ENCODE assay signal across 1 cellular context in the genomic region with DNA sequence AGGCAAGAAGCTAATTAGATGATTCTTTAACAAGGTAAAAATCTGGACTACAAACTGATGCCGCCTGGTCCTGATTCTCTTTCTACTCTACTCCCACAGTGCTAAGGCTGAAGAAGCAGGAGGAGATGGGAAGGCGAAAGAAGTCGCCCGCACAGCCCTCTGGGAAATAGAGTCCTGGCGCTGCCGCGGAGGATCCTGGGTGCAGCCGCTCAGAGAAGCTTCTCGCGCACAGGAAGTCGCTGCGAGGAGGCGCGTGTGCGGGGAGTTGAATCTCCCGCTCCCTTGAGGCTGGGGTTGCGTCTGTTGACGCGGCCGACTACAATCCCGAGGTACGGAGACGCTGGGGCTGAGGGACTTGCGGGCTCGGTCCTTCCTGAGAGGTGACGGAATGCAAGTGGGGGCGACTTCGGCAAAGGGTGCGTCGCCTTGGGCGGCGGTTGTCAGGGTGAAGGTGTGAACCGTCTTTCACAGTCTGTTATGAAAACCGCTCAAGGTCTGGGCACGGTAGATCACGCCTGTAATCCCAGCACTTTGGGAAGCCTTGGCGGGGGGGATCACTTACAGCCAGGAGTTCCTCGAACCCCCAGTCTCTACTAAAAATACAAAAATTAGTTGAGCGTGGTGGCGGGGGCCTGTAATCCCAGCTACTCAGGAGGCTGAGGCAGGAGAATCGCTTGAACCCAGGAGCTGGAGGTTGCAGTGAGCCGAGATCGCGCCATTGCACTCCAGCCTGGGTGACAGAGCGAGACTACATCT.
TF ChIP-seq lines count a peak whose summit lies in the region.

A gene (plus strand): TSS at position 212 of the 756 bp plus-strand sequence. CDS start 5,078 bp downstream, outside the sequence.

TF ChIP-seq in GM12878, 131 proteins besides CTCF, POLR2A, EP300 and RAD21 (continued from another document and continues in another):
- TF ChIP-seq, protein P1, sequence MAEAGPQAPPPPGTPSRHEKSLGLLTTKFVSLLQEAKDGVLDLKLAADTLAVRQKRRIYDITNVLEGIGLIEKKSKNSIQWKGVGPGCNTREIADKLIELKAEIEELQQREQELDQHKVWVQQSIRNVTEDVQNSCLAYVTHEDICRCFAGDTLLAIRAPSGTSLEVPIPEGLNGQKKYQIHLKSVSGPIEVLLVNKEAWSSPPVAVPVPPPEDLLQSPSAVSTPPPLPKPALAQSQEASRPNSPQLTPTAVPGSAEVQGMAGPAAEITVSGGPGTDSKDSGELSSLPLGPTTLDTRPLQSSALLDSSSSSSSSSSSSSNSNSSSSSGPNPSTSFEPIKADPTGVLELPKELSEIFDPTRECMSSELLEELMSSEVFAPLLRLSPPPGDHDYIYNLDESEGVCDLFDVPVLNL (IDR thresholded peaks at IDR 0.05; ENCODE audit: low read depth, low read length) = peak; percentile 96
- peak; percentile 41; the same call in 1 of the 2 replicates for TF ChIP-seq DPF2 (IDR thresholded peaks at IDR 0.05)
- TF ChIP-seq MXI1 (IDR thresholded peaks at IDR 0.05; ENCODE audit: low read depth, low read length) = peak; percentile 97
- peak; percentile 86; the same call in 1 of the 2 replicates for TF ChIP-seq RB1 (IDR thresholded peaks at IDR 0.05; ENCODE audit: borderline replicate concordance)
- TF ChIP-seq, protein P2, sequence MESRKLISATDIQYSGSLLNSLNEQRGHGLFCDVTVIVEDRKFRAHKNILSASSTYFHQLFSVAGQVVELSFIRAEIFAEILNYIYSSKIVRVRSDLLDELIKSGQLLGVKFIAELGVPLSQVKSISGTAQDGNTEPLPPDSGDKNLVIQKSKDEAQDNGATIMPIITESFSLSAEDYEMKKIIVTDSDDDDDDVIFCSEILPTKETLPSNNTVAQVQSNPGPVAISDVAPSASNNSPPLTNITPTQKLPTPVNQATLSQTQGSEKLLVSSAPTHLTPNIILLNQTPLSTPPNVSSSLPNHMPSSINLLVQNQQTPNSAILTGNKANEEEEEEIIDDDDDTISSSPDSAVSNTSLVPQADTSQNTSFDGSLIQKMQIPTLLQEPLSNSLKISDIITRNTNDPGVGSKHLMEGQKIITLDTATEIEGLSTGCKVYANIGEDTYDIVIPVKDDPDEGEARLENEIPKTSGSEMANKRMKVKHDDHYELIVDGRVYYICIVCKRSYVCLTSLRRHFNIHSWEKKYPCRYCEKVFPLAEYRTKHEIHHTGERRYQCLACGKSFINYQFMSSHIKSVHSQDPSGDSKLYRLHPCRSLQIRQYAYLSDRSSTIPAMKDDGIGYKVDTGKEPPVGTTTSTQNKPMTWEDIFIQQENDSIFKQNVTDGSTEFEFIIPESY (IDR thresholded peaks at IDR 0.05) = 0 out of 2 replicates have a peak, but pooled peaks have one; percentile 36
- TF ChIP-seq LARP7 (IDR thresholded peaks at IDR 0.05) = peak; percentile 74; the same call in 1 of the 2 replicates
- TF ChIP-seq NR2C1 (IDR thresholded peaks at IDR 0.05) = peak; percentile 32; the same call in 1 of the 2 replicates
- TF ChIP-seq, protein P3, sequence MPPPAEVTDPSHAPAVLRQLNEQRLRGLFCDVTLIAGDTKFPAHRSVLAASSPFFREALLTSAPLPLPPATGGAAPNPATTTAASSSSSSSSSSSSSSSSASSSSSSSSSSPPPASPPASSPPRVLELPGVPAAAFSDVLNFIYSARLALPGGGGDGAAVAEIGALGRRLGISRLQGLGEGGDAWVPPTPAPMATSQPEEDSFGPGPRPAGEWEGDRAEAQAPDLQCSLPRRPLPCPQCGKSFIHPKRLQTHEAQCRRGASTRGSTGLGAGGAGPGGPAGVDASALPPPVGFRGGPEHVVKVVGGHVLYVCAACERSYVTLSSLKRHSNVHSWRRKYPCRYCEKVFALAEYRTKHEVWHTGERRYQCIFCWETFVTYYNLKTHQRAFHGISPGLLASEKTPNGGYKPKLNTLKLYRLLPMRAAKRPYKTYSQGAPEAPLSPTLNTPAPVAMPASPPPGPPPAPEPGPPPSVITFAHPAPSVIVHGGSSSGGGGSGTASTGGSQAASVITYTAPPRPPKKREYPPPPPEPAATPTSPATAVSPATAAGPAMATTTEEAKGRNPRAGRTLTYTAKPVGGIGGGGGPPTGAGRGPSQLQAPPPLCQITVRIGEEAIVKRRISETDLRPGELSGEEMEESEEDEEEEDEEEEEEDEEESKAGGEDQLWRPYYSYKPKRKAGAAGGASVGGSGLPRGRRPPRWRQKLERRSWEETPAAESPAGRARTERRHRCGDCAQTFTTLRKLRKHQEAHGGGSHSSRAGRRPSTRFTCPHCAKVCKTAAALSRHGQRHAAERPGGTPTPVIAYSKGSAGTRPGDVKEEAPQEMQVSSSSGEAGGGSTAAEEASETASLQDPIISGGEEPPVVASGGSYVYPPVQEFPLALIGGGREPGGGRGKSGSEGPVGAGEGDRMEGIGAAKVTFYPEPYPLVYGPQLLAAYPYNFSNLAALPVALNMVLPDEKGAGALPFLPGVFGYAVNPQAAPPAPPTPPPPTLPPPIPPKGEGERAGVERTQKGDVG (CRISPR knock-in tag; IDR thresholded peaks at IDR 0.05) = no peak
- peak in 1 of 2 experiments; percentile 74; a peak in 2 of 4 replicates for TF ChIP-seq BHLHE40 (IDR thresholded peaks at IDR 0.05; ENCODE audit: borderline replicate concordance in 1 of 2, low read depth in 2 of 2, low read length in 1 of 2)
- peak; percentile 82 for TF ChIP-seq GABPA (IDR thresholded peaks at IDR 0.05; ENCODE audit: low read depth)
- no peak for TF ChIP-seq WRNIP1 (IDR thresholded peaks at IDR 0.05; ENCODE audit: borderline replicate concordance, low read depth, low read length)
- 0 out of 2 replicates have a peak, but pooled peaks have one; percentile 33 for TF ChIP-seq PML (IDR thresholded peaks at IDR 0.05; ENCODE audit: low read length)
- TF ChIP-seq CREM (IDR thresholded peaks at IDR 0.05; ENCODE audit: low read depth) = peak; percentile 77
- peak; percentile 70; the same call in 1 of the 2 replicates for TF ChIP-seq IKZF1 (conservative IDR thresholded peaks at IDR 0.05)
- TF ChIP-seq SPI1 (IDR thresholded peaks at IDR 0.05; ENCODE audit: borderline replicate concordance, insufficient read depth, low read depth, low read length) = peak; percentile 44; the same call in 1 of the 2 replicates
- TF ChIP-seq CBFB (IDR thresholded peaks at IDR 0.05; ENCODE audit: low read depth) = peak; percentile 66; the same call in 1 of the 2 replicates
- TF ChIP-seq TBL1XR1 (IDR thresholded peaks at IDR 0.05; ENCODE audit: low read depth, low read length) = 0 out of 2 replicates have a peak, but pooled peaks have one; percentile 56
- peak; percentile 69; the same call in 1 of the 2 replicates for TF ChIP-seq SMAD5 (IDR thresholded peaks at IDR 0.05; ENCODE audit: low read depth)
- 0 out of 4 replicates have a peak, but pooled peaks of 1 of the 2 experiments have one; percentile 22 for TF ChIP-seq SRF (IDR thresholded peaks at IDR 0.05; ENCODE audit: low read depth in 2 of 2, low read length in 2 of 2)
- TF ChIP-seq, protein P4, sequence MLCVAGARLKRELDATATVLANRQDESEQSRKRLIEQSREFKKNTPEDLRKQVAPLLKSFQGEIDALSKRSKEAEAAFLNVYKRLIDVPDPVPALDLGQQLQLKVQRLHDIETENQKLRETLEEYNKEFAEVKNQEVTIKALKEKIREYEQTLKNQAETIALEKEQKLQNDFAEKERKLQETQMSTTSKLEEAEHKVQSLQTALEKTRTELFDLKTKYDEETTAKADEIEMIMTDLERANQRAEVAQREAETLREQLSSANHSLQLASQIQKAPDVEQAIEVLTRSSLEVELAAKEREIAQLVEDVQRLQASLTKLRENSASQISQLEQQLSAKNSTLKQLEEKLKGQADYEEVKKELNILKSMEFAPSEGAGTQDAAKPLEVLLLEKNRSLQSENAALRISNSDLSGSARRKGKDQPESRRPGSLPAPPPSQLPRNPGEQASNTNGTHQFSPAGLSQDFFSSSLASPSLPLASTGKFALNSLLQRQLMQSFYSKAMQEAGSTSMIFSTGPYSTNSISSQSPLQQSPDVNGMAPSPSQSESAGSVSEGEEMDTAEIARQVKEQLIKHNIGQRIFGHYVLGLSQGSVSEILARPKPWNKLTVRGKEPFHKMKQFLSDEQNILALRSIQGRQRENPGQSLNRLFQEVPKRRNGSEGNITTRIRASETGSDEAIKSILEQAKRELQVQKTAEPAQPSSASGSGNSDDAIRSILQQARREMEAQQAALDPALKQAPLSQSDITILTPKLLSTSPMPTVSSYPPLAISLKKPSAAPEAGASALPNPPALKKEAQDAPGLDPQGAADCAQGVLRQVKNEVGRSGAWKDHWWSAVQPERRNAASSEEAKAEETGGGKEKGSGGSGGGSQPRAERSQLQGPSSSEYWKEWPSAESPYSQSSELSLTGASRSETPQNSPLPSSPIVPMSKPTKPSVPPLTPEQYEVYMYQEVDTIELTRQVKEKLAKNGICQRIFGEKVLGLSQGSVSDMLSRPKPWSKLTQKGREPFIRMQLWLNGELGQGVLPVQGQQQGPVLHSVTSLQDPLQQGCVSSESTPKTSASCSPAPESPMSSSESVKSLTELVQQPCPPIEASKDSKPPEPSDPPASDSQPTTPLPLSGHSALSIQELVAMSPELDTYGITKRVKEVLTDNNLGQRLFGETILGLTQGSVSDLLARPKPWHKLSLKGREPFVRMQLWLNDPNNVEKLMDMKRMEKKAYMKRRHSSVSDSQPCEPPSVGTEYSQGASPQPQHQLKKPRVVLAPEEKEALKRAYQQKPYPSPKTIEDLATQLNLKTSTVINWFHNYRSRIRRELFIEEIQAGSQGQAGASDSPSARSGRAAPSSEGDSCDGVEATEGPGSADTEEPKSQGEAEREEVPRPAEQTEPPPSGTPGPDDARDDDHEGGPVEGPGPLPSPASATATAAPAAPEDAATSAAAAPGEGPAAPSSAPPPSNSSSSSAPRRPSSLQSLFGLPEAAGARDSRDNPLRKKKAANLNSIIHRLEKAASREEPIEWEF (IDR thresholded peaks at IDR 0.05; ENCODE audit: insufficient replicate concordance, low read depth, low read length) = no peak
- TF ChIP-seq, protein P5, sequence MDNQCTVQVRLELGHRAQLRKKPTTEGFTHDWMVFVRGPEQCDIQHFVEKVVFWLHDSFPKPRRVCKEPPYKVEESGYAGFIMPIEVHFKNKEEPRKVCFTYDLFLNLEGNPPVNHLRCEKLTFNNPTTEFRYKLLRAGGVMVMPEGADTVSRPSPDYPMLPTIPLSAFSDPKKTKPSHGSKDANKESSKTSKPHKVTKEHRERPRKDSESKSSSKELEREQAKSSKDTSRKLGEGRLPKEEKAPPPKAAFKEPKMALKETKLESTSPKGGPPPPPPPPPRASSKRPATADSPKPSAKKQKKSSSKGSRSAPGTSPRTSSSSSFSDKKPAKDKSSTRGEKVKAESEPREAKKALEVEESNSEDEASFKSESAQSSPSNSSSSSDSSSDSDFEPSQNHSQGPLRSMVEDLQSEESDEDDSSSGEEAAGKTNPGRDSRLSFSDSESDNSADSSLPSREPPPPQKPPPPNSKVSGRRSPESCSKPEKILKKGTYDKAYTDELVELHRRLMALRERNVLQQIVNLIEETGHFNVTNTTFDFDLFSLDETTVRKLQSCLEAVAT (IDR thresholded peaks at IDR 0.05) = peak; percentile 95
- TF ChIP-seq GATAD2B (conservative IDR thresholded peaks at IDR 0.05; ENCODE audit: low read depth) = peak; percentile 88
- TF ChIP-seq, protein P6, sequence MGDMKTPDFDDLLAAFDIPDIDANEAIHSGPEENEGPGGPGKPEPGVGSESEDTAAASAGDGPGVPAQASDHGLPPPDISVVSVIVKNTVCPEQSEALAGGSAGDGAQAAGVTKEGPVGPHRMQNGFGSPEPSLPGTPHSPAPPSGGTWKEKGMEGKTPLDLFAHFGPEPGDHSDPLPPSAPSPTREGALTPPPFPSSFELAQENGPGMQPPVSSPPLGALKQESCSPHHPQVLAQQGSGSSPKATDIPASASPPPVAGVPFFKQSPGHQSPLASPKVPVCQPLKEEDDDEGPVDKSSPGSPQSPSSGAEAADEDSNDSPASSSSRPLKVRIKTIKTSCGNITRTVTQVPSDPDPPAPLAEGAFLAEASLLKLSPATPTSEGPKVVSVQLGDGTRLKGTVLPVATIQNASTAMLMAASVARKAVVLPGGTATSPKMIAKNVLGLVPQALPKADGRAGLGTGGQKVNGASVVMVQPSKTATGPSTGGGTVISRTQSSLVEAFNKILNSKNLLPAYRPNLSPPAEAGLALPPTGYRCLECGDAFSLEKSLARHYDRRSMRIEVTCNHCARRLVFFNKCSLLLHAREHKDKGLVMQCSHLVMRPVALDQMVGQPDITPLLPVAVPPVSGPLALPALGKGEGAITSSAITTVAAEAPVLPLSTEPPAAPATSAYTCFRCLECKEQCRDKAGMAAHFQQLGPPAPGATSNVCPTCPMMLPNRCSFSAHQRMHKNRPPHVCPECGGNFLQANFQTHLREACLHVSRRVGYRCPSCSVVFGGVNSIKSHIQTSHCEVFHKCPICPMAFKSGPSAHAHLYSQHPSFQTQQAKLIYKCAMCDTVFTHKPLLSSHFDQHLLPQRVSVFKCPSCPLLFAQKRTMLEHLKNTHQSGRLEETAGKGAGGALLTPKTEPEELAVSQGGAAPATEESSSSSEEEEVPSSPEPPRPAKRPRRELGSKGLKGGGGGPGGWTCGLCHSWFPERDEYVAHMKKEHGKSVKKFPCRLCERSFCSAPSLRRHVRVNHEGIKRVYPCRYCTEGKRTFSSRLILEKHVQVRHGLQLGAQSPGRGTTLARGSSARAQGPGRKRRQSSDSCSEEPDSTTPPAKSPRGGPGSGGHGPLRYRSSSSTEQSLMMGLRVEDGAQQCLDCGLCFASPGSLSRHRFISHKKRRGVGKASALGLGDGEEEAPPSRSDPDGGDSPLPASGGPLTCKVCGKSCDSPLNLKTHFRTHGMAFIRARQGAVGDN (IDR thresholded peaks at IDR 0.05) = peak; percentile 98
- TF ChIP-seq SREBF1 (IDR thresholded peaks at IDR 0.05; ENCODE audit: low read length) = peak; percentile 64
- TF ChIP-seq, protein P7, sequence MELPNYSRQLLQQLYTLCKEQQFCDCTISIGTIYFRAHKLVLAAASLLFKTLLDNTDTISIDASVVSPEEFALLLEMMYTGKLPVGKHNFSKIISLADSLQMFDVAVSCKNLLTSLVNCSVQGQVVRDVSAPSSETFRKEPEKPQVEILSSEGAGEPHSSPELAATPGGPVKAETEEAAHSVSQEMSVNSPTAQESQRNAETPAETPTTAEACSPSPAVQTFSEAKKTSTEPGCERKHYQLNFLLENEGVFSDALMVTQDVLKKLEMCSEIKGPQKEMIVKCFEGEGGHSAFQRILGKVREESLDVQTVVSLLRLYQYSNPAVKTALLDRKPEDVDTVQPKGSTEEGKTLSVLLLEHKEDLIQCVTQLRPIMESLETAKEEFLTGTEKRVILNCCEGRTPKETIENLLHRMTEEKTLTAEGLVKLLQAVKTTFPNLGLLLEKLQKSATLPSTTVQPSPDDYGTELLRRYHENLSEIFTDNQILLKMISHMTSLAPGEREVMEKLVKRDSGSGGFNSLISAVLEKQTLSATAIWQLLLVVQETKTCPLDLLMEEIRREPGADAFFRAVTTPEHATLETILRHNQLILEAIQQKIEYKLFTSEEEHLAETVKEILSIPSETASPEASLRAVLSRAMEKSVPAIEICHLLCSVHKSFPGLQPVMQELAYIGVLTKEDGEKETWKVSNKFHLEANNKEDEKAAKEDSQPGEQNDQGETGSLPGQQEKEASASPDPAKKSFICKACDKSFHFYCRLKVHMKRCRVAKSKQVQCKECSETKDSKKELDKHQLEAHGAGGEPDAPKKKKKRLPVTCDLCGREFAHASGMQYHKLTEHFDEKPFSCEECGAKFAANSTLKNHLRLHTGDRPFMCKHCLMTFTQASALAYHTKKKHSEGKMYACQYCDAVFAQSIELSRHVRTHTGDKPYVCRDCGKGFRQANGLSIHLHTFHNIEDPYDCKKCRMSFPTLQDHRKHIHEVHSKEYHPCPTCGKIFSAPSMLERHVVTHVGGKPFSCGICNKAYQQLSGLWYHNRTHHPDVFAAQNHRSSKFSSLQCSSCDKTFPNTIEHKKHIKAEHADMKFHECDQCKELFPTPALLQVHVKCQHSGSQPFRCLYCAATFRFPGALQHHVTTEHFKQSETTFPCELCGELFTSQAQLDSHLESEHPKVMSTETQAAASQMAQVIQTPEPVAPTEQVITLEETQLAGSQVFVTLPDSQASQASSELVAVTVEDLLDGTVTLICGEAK (IDR thresholded peaks at IDR 0.05; ENCODE audit: borderline replicate concordance) = peak; percentile 78; the same call in 1 of the 2 replicates
- TF ChIP-seq, protein P8, sequence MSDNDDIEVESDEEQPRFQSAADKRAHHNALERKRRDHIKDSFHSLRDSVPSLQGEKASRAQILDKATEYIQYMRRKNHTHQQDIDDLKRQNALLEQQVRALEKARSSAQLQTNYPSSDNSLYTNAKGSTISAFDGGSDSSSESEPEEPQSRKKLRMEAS (IDR thresholded peaks at IDR 0.05; ENCODE audit: low read depth, low read length) = peak; percentile 99
